5 cellular contexts compared by ENCODE assay signal in genomic region chr16:15354846-15355245, GRCh38. TPM values are rescaled to one million over a fixed set of nuclear protein-coding genes. Genes with fewer than 3 reads are reported as not detected.
"Had no signal": no experiment of that assay in that cellular context is flagged by ENCODE, and none has a peak within 500 bp of the region (broad histone marks: within the 10 kb centered on the region; RNA-seq: fewer than 3 reads in every experiment).

No MANE protein-coding gene starts in this region.

RNA-seq across cellular contexts. Expression of gene NPIPA5, which starts 23.2 kb away (rescaled TPM):
- total RNA-seq: ascending aorta had no signal

RNA-seq across cellular contexts. Expression of gene MPV17L, which starts 40.7 kb away (rescaled TPM):
- total RNA-seq: activated naive CD4-positive, alpha-beta T cell treated with anti-CD3 and anti-CD28 coated beads for 36 hours; activated naive CD4-positive, alpha-beta T cell treated with anti-CD3 and anti-CD28 coated beads, Interleukin-2, amount 50 U/mL, for 72 hours; activated naive CD8-positive, alpha-beta T cell treated with anti-CD3 and anti-CD28 coated beads, Interleukin-2, amount 10 ng/mL, durations not matched to agents 7 days and 5 days; activated T-helper 17 cell treated with anti-CD3 and anti-CD28 coated beads, Interleukin-2, amount 50 U/mL, for 72 hours had no signal
